In genomic region chr12:79591988-79592387, GRCh38 we compare ENCODE assay signal across 28 cellular contexts.
"Had no signal": no experiment of that assay in that cellular context is flagged by ENCODE, and none has a peak within 500 bp of the region (broad histone marks: within the 10 kb centered on the region; RNA-seq: fewer than 3 reads in every experiment).

No MANE protein-coding gene starts in this region.

- H3K36me3 ChIP-seq: brain microvascular endothelial cell had no signal

- ATAC-seq: activated CD4-positive, CD25-positive, alpha-beta regulatory T cell treated with anti-CD3 and anti-CD28 coated beads, Interleukin-2, amount 50 U/mL, for 24 hours; activated CD8-positive, alpha-beta memory T cell treated with anti-CD3 and anti-CD28 coated beads, Interleukin-2, amount 10 ng/mL, durations not matched to agents 7 days and 5 days; activated T-cell treated with anti-CD3 and anti-CD28 coated beads, Interleukin-2, amount 50 U/mL, for 4 hours; SK-N-SH treated with all-trans-retinoic acid at 6 μM for 48 hours had no signal

- H3K4me3 Mint-ChIP-seq: activated CD8-positive, alpha-beta memory T cell treated with anti-CD3 and anti-CD28 coated beads, Interleukin-2, amount 10 ng/mL, durations not matched to agents 7 days and 5 days; activated naive CD4-positive, alpha-beta T cell treated with anti-CD3 and anti-CD28 coated beads for 36 hours; activated naive CD8-positive, alpha-beta T cell; activated T-cell treated with anti-CD3 and anti-CD28 coated beads, Interleukin-2, amount 50 U/mL, for 4 hours; T-helper 1 cell treated with Interleukin-12 subunit alpha and Interleukin-12 subunit beta and Interleukin-4 antibody, amounts not matched to agents 30 μg/mL and 1 μg/mL, for 36 hours had no signal

- H3K4me1 ChIP-seq: Peyer's patch, SJSA1 had no signal

- H3K27ac Mint-ChIP-seq: activated CD8-positive, alpha-beta memory T cell treated with anti-CD3 and anti-CD28 coated beads, Interleukin-2, amount 10 ng/mL, durations not matched to agents 7 days and 5 days; activated naive CD4-positive, alpha-beta T cell treated with anti-CD3 and anti-CD28 coated beads for 36 hours; activated naive CD8-positive, alpha-beta T cell; T-helper 1 cell treated with Interleukin-12 subunit alpha and Interleukin-12 subunit beta and Interleukin-4 antibody, amounts not matched to agents 30 μg/mL and 1 μg/mL, for 36 hours had no signal

- H3K27me3 Mint-ChIP-seq: activated CD8-positive, alpha-beta memory T cell treated with anti-CD3 and anti-CD28 coated beads, Interleukin-2, amount 10 ng/mL, durations not matched to agents 7 days and 5 days; activated naive CD8-positive, alpha-beta T cell had no signal

- H3K4me3 ChIP-seq: Peyer's patch, SJSA1 had no signal

- H3K27me3 ChIP-seq: brain microvascular endothelial cell, Peyer's patch, SJSA1 had no signal

- H3K27ac ChIP-seq: brain microvascular endothelial cell, KMS-11, Peyer's patch, RWPE1, SJSA1 had no signal

- H3K36me3 Mint-ChIP-seq: activated CD8-positive, alpha-beta memory T cell treated with anti-CD3 and anti-CD28 coated beads, Interleukin-2, amount 10 ng/mL, durations not matched to agents 7 days and 5 days; activated naive CD8-positive, alpha-beta T cell had no signal

- H3K9me3 ChIP-seq: Peyer's patch, SJSA1 had no signal

- DNase-seq: activated CD4-positive, alpha-beta T cell treated with anti-CD3 and anti-CD28 coated beads for 4 hours; activated CD4-positive, alpha-beta T cell treated with anti-CD3 and anti-CD28 coated beads, Interleukin-2, amount 50 U/mL, for 4 hours; activated CD8-positive, alpha-beta memory T cell treated with anti-CD3 and anti-CD28 coated beads, Interleukin-2, amount 10 ng/mL, durations not matched to agents 7 days and 5 days; activated effector memory CD4-positive, alpha-beta T cell treated with anti-CD3 and anti-CD28 coated beads, Interleukin-2, amount 50 U/mL, for 16 hours; activated naive CD4-positive, alpha-beta T cell treated with anti-CD3 and anti-CD28 coated beads for 36 hours; activated T-cell treated with anti-CD3 and anti-CD28 coated beads, Interleukin-2, amount 50 U/mL, for 4 hours; amygdala; brain microvascular endothelial cell; MM.1S; NCI-H1105; NCI-H1436; NCI-H1694 treated with DMSO at 0.1 percent for 48 hours; NCI-H2029 treated with DMSO at 0.1 percent for 48 hours; NCI-H345; NCI-H510A; NCI-H526 treated with DMSO at 0.1 percent for 48 hours; NK-92 treated with Interleukin-12 subunit alpha and Interleukin-12 subunit beta, amount 100 ng/mL, for 24 hours; OCI-M1; Peyer's patch; Right ventricle myocardium superior; SW 1271 had no signal

- H3K4me1 Mint-ChIP-seq: activated CD8-positive, alpha-beta memory T cell treated with anti-CD3 and anti-CD28 coated beads, Interleukin-2, amount 10 ng/mL, durations not matched to agents 7 days and 5 days had no signal

- H3K9ac ChIP-seq: KMS-11 had no signal

- H3K4me2 ChIP-seq: KMS-11 had no signal

- H3K9me3 Mint-ChIP-seq: activated naive CD4-positive, alpha-beta T cell treated with anti-CD3 and anti-CD28 coated beads for 36 hours; activated T-cell treated with anti-CD3 and anti-CD28 coated beads, Interleukin-2, amount 50 U/mL, for 4 hours; T-helper 1 cell treated with Interleukin-12 subunit alpha and Interleukin-12 subunit beta and Interleukin-4 antibody, amounts not matched to agents 30 μg/mL and 1 μg/mL, for 36 hours had no signal
